ENCODE assay signal across 13 cellular contexts in the genomic region with DNA sequence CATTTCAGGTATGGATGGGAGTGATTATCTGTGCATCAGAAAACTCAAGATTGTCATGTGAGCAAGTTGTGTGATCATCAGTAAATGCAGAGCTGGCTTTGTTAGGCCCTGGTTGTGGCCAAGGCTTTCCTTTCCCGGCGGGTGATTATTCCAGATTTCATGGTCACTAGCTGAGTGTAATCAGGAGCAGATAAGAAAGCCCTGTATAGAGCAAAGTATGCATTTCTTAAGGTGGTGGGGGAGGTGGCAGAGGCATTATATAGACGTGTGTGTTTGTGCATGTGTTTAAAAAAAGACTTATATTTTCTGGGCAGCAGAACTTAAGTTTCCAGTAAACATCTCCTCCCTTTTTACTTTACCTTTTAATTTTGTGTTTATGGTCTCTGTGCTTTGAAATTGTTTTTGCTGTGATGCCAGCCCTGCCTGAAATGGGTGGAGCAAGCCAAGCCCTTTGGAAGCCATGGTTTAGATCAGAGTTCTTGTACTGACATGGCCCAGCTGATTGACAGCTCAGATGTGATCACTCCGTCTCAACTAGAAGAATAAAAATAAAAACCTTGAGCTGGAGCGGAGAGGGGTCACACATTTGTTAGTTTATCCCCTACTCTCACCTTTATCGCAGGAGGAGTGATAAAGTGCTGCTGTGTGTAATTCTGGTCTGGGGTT. TPM values are rescaled to one million over a fixed set of nuclear protein-coding genes. Genes with fewer than 3 reads are reported as not detected.
DNase-seq lines count a peak whose midpoint lies in the region; ATAC-seq, FAIRE-seq and TF ChIP-seq lines count a peak whose summit lies in the region.
"Had no signal": no experiment of that assay in that cellular context is flagged by ENCODE, and none has a peak within 500 bp of the region (broad histone marks: within the 10 kb centered on the region; RNA-seq: fewer than 3 reads in every experiment).

No MANE protein-coding gene starts in this region.

- H3K4me3 ChIP-seq in mucosa of stomach (ENCODE audit: low read length), result no peak overlapping the region
- no peak overlapping the region for H3K4me3 ChIP-seq in adrenal gland
- H3K4me3 ChIP-seq: ascending aorta, esophagus muscularis mucosa had no signal

- FAIRE-seq in GM12891 (lab: Jason Lieb, UNC), result no peak

- no peaks in the 10 kb centered on the region for H3K36me3 ChIP-seq in mucosa of stomach (ENCODE audit: control insufficient read depth, insufficient read depth, low read length)
- H3K36me3 ChIP-seq in adrenal gland (replicated peaks in 1 of 2), result no peaks in the 10 kb centered on the region
- H3K36me3 ChIP-seq: ascending aorta, esophagus muscularis mucosa had no signal

- no peak overlapping the region for H3K4me3 Mint-ChIP-seq in stimulated activated naive CD8-positive, alpha-beta T cell treated with anti-CD3 and anti-CD28 coated beads, Interleukin-15, Interleukin-2, amounts not matched to agents 100 ng/mL and 50 ng/mL, for 24 hours
- no peak overlapping the region for H3K4me3 Mint-ChIP-seq in stimulated activated naive CD8-positive, alpha-beta T cell treated with anti-CD3 and anti-CD28 coated beads, Interleukin-15, amount 100 ng/mL, for 72 hours
- no peak overlapping the region for H3K4me3 Mint-ChIP-seq in activated naive CD8-positive, alpha-beta T cell treated with anti-CD3 and anti-CD28 coated beads, Interleukin-2, amount 50 U/mL, for 24 hours
- H3K4me3 Mint-ChIP-seq: HFFc6 had no signal

- 65 to 73% (median 68%) methylated on average over 6 of the region's 6 CpGs for WGBS in adrenal gland, 4 donors

- ATAC-seq in stimulated activated naive CD8-positive, alpha-beta T cell treated with anti-CD3 and anti-CD28 coated beads, Interleukin-15, amount 100 ng/mL, for 72 hours, result no peak
- no peak for ATAC-seq in activated naive CD8-positive, alpha-beta T cell treated with anti-CD3 and anti-CD28 coated beads, Interleukin-2, amount 50 U/mL, for 24 hours

- H3K4me1 ChIP-seq in mucosa of stomach (ENCODE audit: control insufficient read depth, insufficient read depth, low read length), result peaks cover 96% of the 10 kb centered on the region
- H3K4me1 ChIP-seq in adrenal gland (replicated peaks in 1 of 2), result peaks cover 11 to 47% of the 10 kb centered on the region in 2 donors

- intact Hi-C loops in adrenal gland (cut with DNase I), result no loop called here

- TF ChIP-seq POLR2A in GM12891 (IDR thresholded peaks at IDR 0.05; ENCODE audit: low read depth, low read length), result no peak
- no peak for TF ChIP-seq POLR2A in adrenal gland (IDR thresholded peaks at IDR 0.05)

- H3K27ac Mint-ChIP-seq in stimulated activated naive CD8-positive, alpha-beta T cell treated with anti-CD3 and anti-CD28 coated beads, Interleukin-15, Interleukin-2, amounts not matched to agents 100 ng/mL and 50 ng/mL, for 24 hours, result peak overlapping the region; percentile 46
- no peak overlapping the region for H3K27ac Mint-ChIP-seq in stimulated activated naive CD8-positive, alpha-beta T cell treated with anti-CD3 and anti-CD28 coated beads, Interleukin-15, amount 100 ng/mL, for 72 hours
- H3K27ac Mint-ChIP-seq in activated naive CD8-positive, alpha-beta T cell treated with anti-CD3 and anti-CD28 coated beads, Interleukin-2, amount 50 U/mL, for 24 hours, result peak overlapping the region; percentile 32
- H3K27ac Mint-ChIP-seq: HFFc6 had no signal

- H3K27me3 ChIP-seq in mucosa of stomach (ENCODE audit: control insufficient read depth, insufficient read depth, low read length), result no peaks in the 10 kb centered on the region
- H3K27me3 ChIP-seq in adrenal gland, result no peaks in the 10 kb centered on the region
- H3K27me3 ChIP-seq: ascending aorta, esophagus muscularis mucosa had no signal

- H3K9ac ChIP-seq in mucosa of stomach (ENCODE audit: low read length), result peak overlapping the region; percentile 57

- no peak for TF ChIP-seq CTCF in adrenal gland (IDR thresholded peaks at IDR 0.05)

- no peaks in the 10 kb centered on the region for H3K36me3 Mint-ChIP-seq in stimulated activated naive CD8-positive, alpha-beta T cell treated with anti-CD3 and anti-CD28 coated beads, Interleukin-15, Interleukin-2, amounts not matched to agents 100 ng/mL and 50 ng/mL, for 24 hours (ENCODE audit: low read depth)
- H3K36me3 Mint-ChIP-seq in activated naive CD8-positive, alpha-beta T cell treated with anti-CD3 and anti-CD28 coated beads, Interleukin-2, amount 50 U/mL, for 24 hours (ENCODE audit: low read depth), result peaks cover 3% of the 10 kb centered on the region

- H3K4me1 Mint-ChIP-seq in stimulated activated naive CD8-positive, alpha-beta T cell treated with anti-CD3 and anti-CD28 coated beads, Interleukin-15, Interleukin-2, amounts not matched to agents 100 ng/mL and 50 ng/mL, for 24 hours (ENCODE audit: low read depth), result peaks cover 100% of the 10 kb centered on the region
- H3K4me1 Mint-ChIP-seq in stimulated activated naive CD8-positive, alpha-beta T cell treated with anti-CD3 and anti-CD28 coated beads, Interleukin-15, amount 100 ng/mL, for 72 hours, result peaks cover 100% of the 10 kb centered on the region
- H3K4me1 Mint-ChIP-seq in activated naive CD8-positive, alpha-beta T cell treated with anti-CD3 and anti-CD28 coated beads, Interleukin-2, amount 50 U/mL, for 24 hours, result peaks cover 97% of the 10 kb centered on the region

- H3K9me3 ChIP-seq in mucosa of stomach (ENCODE audit: control insufficient read depth, low read length) (no peaks in the 10 kb centered on the region), adrenal gland (replicated peaks in 1 of 3) (no peaks in the 10 kb centered on the region)
- H3K9me3 ChIP-seq: ascending aorta, esophagus muscularis mucosa had no signal

- H3K27me3 Mint-ChIP-seq in stimulated activated naive CD8-positive, alpha-beta T cell treated with anti-CD3 and anti-CD28 coated beads, Interleukin-15, Interleukin-2, amounts not matched to agents 100 ng/mL and 50 ng/mL, for 24 hours, result no peaks in the 10 kb centered on the region
- H3K27me3 Mint-ChIP-seq in stimulated activated naive CD8-positive, alpha-beta T cell treated with anti-CD3 and anti-CD28 coated beads, Interleukin-15, amount 100 ng/mL, for 72 hours, result peaks cover 18% of the 10 kb centered on the region
- peaks cover 2% of the 10 kb centered on the region for H3K27me3 Mint-ChIP-seq in activated naive CD8-positive, alpha-beta T cell treated with anti-CD3 and anti-CD28 coated beads, Interleukin-2, amount 50 U/mL, for 24 hours

- H3K9me3 Mint-ChIP-seq in stimulated activated naive CD8-positive, alpha-beta T cell treated with anti-CD3 and anti-CD28 coated beads, Interleukin-15, Interleukin-2, amounts not matched to agents 100 ng/mL and 50 ng/mL, for 24 hours, result no peaks in the 10 kb centered on the region
- no peaks in the 10 kb centered on the region for H3K9me3 Mint-ChIP-seq in stimulated activated naive CD8-positive, alpha-beta T cell treated with anti-CD3 and anti-CD28 coated beads, Interleukin-15, amount 100 ng/mL, for 72 hours
- no peaks in the 10 kb centered on the region for H3K9me3 Mint-ChIP-seq in activated naive CD8-positive, alpha-beta T cell treated with anti-CD3 and anti-CD28 coated beads, Interleukin-2, amount 50 U/mL, for 24 hours
- H3K9me3 Mint-ChIP-seq: HFFc6 had no signal

- peak overlapping the region in 1 of 5 donors; percentile 16 for H3K27ac ChIP-seq in adrenal gland
- H3K27ac ChIP-seq: ascending aorta, esophagus muscularis mucosa had no signal

- DNase-seq in stimulated activated naive CD8-positive, alpha-beta T cell treated with anti-CD3 and anti-CD28 coated beads, Interleukin-15, amount 100 ng/mL, for 72 hours, result no peak
- DNase-seq in activated naive CD8-positive, alpha-beta T cell treated with anti-CD3 and anti-CD28 coated beads, Interleukin-2, amount 50 U/mL, for 24 hours, result no peak
- DNase-seq in GM12891 (ENCODE audit: insufficient read length, low spot score), result no peak
- DNase-seq in NCI-H345 treated with DMSO at 0.1 percent for 48 hours (lab: John Stamatoyannopoulos, UW; ENCODE audit: unreplicated experiment), result no peak
- no peak for DNase-seq in adrenal gland
- DNase-seq in NCI-H2029 (lab: John Stamatoyannopoulos, UW), result no peak
- DNase-seq: HFFc6; NCI-H524; stimulated activated CD4-positive, alpha-beta T cell treated with anti-CD3 and anti-CD28 coated beads, Interleukin-1b, Interleukin-23, amount 100 ng/mL, for 48 hours had no signal

TF ChIP-seq in GM12891, 5 proteins besides CTCF, POLR2A, EP300 and RAD21:
- TF ChIP-seq POU2F2 (IDR thresholded peaks at IDR 0.05; ENCODE audit: low read depth, low read length), result no peak
- no peak for TF ChIP-seq PAX5 (IDR thresholded peaks at IDR 0.05; ENCODE audit: insufficient read depth, low read length, severe bottlenecking)
- no peak for TF ChIP-seq SPI1 (IDR thresholded peaks at IDR 0.05; ENCODE audit: low read depth, low read length)
- no peak for TF ChIP-seq TAF1 (IDR thresholded peaks at IDR 0.05; ENCODE audit: low read depth, low read length)
- TF ChIP-seq POLR2AphosphoS5 (IDR thresholded peaks at IDR 0.05; ENCODE audit: low read depth, low read length), result no peak

RNA-seq across cellular contexts. Expression of a gene that starts 22.2 kb away (rescaled TPM):
- 36.4 TPM for polyA plus RNA-seq in GM12891 (2012; ENCODE audit: low read depth, missing spikeins)
- total RNA-seq in adrenal gland, result 10 to 100 TPM in 5 of 8 donors, 1 to 10 TPM in 3; 6.7 to 92.0 (median 15.2) TPM
- 1 to 10 TPM; 6.4 to 7.8 (median 7.2) TPM for polyA plus RNA-seq in adrenal gland

Comparison
In these comparisons a context has a peak if more than half of its experiments do, and no peak if none do; other contexts are left out.
1. H3K27ac Mint-ChIP-seq: peak in stimulated activated naive CD8-positive, alpha-beta T cell treated with anti-CD3 and anti-CD28 coated beads, Interleukin-15, Interleukin-2, amounts not matched to agents 100 ng/mL and 50 ng/mL, for 24 hours (single experiment) and activated naive CD8-positive, alpha-beta T cell treated with anti-CD3 and anti-CD28 coated beads, Interleukin-2, amount 50 U/mL, for 24 hours (single experiment); none in stimulated activated naive CD8-positive, alpha-beta T cell treated with anti-CD3 and anti-CD28 coated beads, Interleukin-15, amount 100 ng/mL, for 72 hours (0 of 2).